ENCODE assay signal across 20 cellular contexts in genomic region chr14:56328021-56328420, GRCh38.
A peak's percentile ranks its signal among the peaks of the same experiment; 100 is the strongest.
DNase-seq lines count a peak whose midpoint lies in the region; ATAC-seq, FAIRE-seq and TF ChIP-seq lines count a peak whose summit lies in the region.
"Had no signal": no experiment of that assay in that cellular context is flagged by ENCODE, and none has a peak within 500 bp of the region (broad histone marks: within the 10 kb centered on the region; RNA-seq: fewer than 3 reads in every experiment).

No MANE protein-coding gene starts in this region.

- no peak for TF ChIP-seq RAD21 in SK-N-SH (IDR thresholded peaks at IDR 0.05; ENCODE audit: low read length)

- no peaks in the 10 kb centered on the region for H3K9me2 ChIP-seq in SK-N-SH
- no peaks in the 10 kb centered on the region for H3K9me2 ChIP-seq in Loucy (replicated peaks; ENCODE audit: low read depth, low read length)

- H3K79me2 ChIP-seq in SK-N-SH (ENCODE audit: insufficient read depth) (no peaks in the 10 kb centered on the region), Loucy (ENCODE audit: insufficient read depth, low read length) (no peaks in the 10 kb centered on the region)

- intact Hi-C loops in right cardiac atrium (cut with DNase I), result no loop called here

- peaks cover 2 to 9% of the 10 kb centered on the region in 2 experiments; a peak in 2 of 4 replicates for H3K4me1 ChIP-seq in SK-N-SH (ENCODE audit: control insufficient read depth in 1 of 2, insufficient read depth in 2 of 2, low read depth in 1 of 2, low read length in 1 of 2)
- H3K4me1 ChIP-seq in Loucy (ENCODE audit: insufficient read depth, low read length, poor library complexity, severe bottlenecking), result peaks cover 46% of the 10 kb centered on the region
- H3K4me1 ChIP-seq in right cardiac atrium (ENCODE audit: control insufficient read depth, insufficient read depth, low read length), result no peaks in the 10 kb centered on the region
- H3K4me1 ChIP-seq: BLaER1 had no signal

- no peak for FAIRE-seq in bronchial epithelial cell (lab: Jason Lieb, UNC)
- FAIRE-seq: A549 had no signal

- no peak for ATAC-seq in SK-N-SH treated with all-trans-retinoic acid at 6 μM for 48 hours
- ATAC-seq in stimulated activated effector memory CD8-positive, alpha-beta T cell treated with anti-CD3 and anti-CD28 coated beads, Interleukin-12 subunit alpha, Interleukin-12 subunit beta, amount 100 ng/mL, for 72 hours, result peak; percentile 63
- no peak for ATAC-seq in right cardiac atrium
- no peak for ATAC-seq in HG03045 (IDR thresholded peaks at IDR 0.05; ENCODE audit: unreplicated experiment)
- ATAC-seq: A549 had no signal

- H3K9ac ChIP-seq in SK-N-SH (no peak overlapping the region), Loucy (ENCODE audit: low read depth, low read length, poor library complexity, severe bottlenecking) (no peak overlapping the region)
- H3K9ac ChIP-seq: BLaER1 had no signal

- H3K4me3 ChIP-seq in SK-N-SH (ENCODE audit: low read depth in 2 of 2, low read length in 1 of 2) (no peak overlapping the region), Loucy (ENCODE audit: low read length, poor library complexity, severe bottlenecking) (no peak overlapping the region), bronchial epithelial cell (ENCODE audit: low read depth, low read length) (no peak overlapping the region), right cardiac atrium (ENCODE audit: low read length) (no peak overlapping the region)
- H3K4me3 ChIP-seq: A549, BLaER1 had no signal

- POLR2A ChIA-PET in SK-N-SH (lab: Yijun Ruan, JAX), result no interaction called here

- H3K36me3 ChIP-seq in SK-N-SH (replicated peaks in 1 of 2; ENCODE audit: control insufficient read depth in 1 of 2, insufficient read depth in 2 of 2, low read length in 1 of 2), result no peaks in the 10 kb centered on the region
- H3K36me3 ChIP-seq in Loucy (ENCODE audit: insufficient read depth, low read length), result no peaks in the 10 kb centered on the region
- H3K36me3 ChIP-seq in bronchial epithelial cell (ENCODE audit: control insufficient read depth, insufficient read depth, low read length), result no peaks in the 10 kb centered on the region
- H3K36me3 ChIP-seq: BLaER1 had no signal

- no peaks in the 10 kb centered on the region for H3K9me3 Mint-ChIP-seq in stimulated activated effector memory CD8-positive, alpha-beta T cell treated with anti-CD3 and anti-CD28 coated beads, Interleukin-12 subunit alpha, Interleukin-12 subunit beta, amount 100 ng/mL, for 72 hours
- H3K9me3 Mint-ChIP-seq: H9 had no signal

- 14% methylated on average over 3 of the region's 3 CpGs for WGBS in SK-N-SH (ENCODE audit: low lambda C conversion rate)
- WGBS in right cardiac atrium, result 90% methylated on average over 3 of the region's 3 CpGs

- CTCF ChIA-PET in SK-N-SH (lab: Yijun Ruan, JAX), result no interaction called here

- TF ChIP-seq CTCF in SK-N-SH (IDR thresholded peaks at IDR 0.05) (no peak), Loucy (conservative IDR thresholded peaks at IDR 0.05; ENCODE audit: low read length) (no peak), bronchial epithelial cell (IDR thresholded peaks at IDR 0.05; ENCODE audit: insufficient read depth, low read length, severe bottlenecking) (no peak)

- H2AFZ ChIP-seq in SK-N-SH (ENCODE audit: low read depth), result peak overlapping the region; percentile 43; the same call in 1 of the 2 replicates
- no peak overlapping the region for H2AFZ ChIP-seq in Loucy (ENCODE audit: low read length)

- peaks cover 7% of the 10 kb centered on the region for H3F3A ChIP-seq in SK-N-SH (replicated peaks; ENCODE audit: insufficient read depth)
- H3F3A ChIP-seq in Loucy (ENCODE audit: low read depth), result no peaks in the 10 kb centered on the region

- peaks cover 7% of the 10 kb centered on the region for H3K4me1 Mint-ChIP-seq in stimulated activated effector memory CD8-positive, alpha-beta T cell treated with anti-CD3 and anti-CD28 coated beads, Interleukin-12 subunit alpha, Interleukin-12 subunit beta, amount 100 ng/mL, for 72 hours
- H3K4me1 Mint-ChIP-seq: IgD-negative memory B cell had no signal

- H3K27me3 ChIP-seq in SK-N-SH (ENCODE audit: insufficient read depth) (no peaks in the 10 kb centered on the region; the same call in 1 of the 2 replicates), Loucy (ENCODE audit: insufficient read depth, low read length, poor library complexity, severe bottlenecking) (no peaks in the 10 kb centered on the region), bronchial epithelial cell (ENCODE audit: control insufficient read depth, insufficient read depth, low read length) (no peaks in the 10 kb centered on the region), right cardiac atrium (ENCODE audit: control insufficient read depth, insufficient read depth) (no peaks in the 10 kb centered on the region)
- H3K27me3 ChIP-seq: BLaER1 had no signal

- no peak for DNase-seq in SK-N-SH
- DNase-seq in bronchial epithelial cell (ENCODE audit: low read depth), result peak; percentile 85
- no peak for DNase-seq in stimulated activated effector memory CD8-positive, alpha-beta T cell treated with anti-CD3 and anti-CD28 coated beads, Interleukin-12 subunit alpha, Interleukin-12 subunit beta, amount 100 ng/mL, for 72 hours (ENCODE audit: low spot score in 2 of 2)
- DNase-seq in right cardiac atrium, result no peak
- DNase-seq in H4 (ENCODE audit: low spot score), result no peak
- DNase-seq: CD4-positive, alpha-beta memory T cell; DMS153; DMS79; GF-D8; GOT3; H9 had no signal

- no peaks in the 10 kb centered on the region for H3K36me3 Mint-ChIP-seq in stimulated activated effector memory CD8-positive, alpha-beta T cell treated with anti-CD3 and anti-CD28 coated beads, Interleukin-12 subunit alpha, Interleukin-12 subunit beta, amount 100 ng/mL, for 72 hours
- H3K36me3 Mint-ChIP-seq: CD4-positive, alpha-beta memory T cell; IgD-negative memory B cell had no signal

- H3K9me3 ChIP-seq in SK-N-SH, result no peaks in the 10 kb centered on the region
- no peaks in the 10 kb centered on the region for H3K9me3 ChIP-seq in Loucy (ENCODE audit: insufficient read depth, low read depth, low read length)
- no peaks in the 10 kb centered on the region for H3K9me3 ChIP-seq in right cardiac atrium (ENCODE audit: control insufficient read depth, low read length)
- H3K9me3 ChIP-seq: A549, BLaER1 had no signal

- H3K27ac ChIP-seq in SK-N-SH (ENCODE audit: low read depth in 2 of 2, low read length in 1 of 2) (no peak overlapping the region), right cardiac atrium (ENCODE audit: low read length) (no peak overlapping the region)
- H3K27ac ChIP-seq: 22Rv1, A549, BLaER1, HL-60 had no signal

- no peak overlapping the region for H3K4me3 Mint-ChIP-seq in stimulated activated effector memory CD8-positive, alpha-beta T cell treated with anti-CD3 and anti-CD28 coated beads, Interleukin-12 subunit alpha, Interleukin-12 subunit beta, amount 100 ng/mL, for 72 hours
- H3K4me3 Mint-ChIP-seq: CD14-positive monocyte; CD4-positive, alpha-beta memory T cell; H9; IgD-negative memory B cell had no signal

- H3K4me2 ChIP-seq in SK-N-SH, result no peak overlapping the region
- H3K4me2 ChIP-seq in Loucy (ENCODE audit: low read depth, low read length, poor library complexity, severe bottlenecking), result peak overlapping the region; percentile 2
- H3K4me2 ChIP-seq: A549, BLaER1 had no signal

- H4K20me1 ChIP-seq in SK-N-SH (ENCODE audit: insufficient read depth) (no peaks in the 10 kb centered on the region), Loucy (ENCODE audit: insufficient read depth, low read length, poor library complexity, severe bottlenecking) (no peaks in the 10 kb centered on the region)
- H4K20me1 ChIP-seq: BLaER1 had no signal

- no peak for TF ChIP-seq EP300 in SK-N-SH (IDR thresholded peaks at IDR 0.05; ENCODE audit: borderline replicate concordance in 1 of 2, low read depth in 1 of 2, low read length in 1 of 2)

- H3K27ac Mint-ChIP-seq in stimulated activated effector memory CD8-positive, alpha-beta T cell treated with anti-CD3 and anti-CD28 coated beads, Interleukin-12 subunit alpha, Interleukin-12 subunit beta, amount 100 ng/mL, for 72 hours, result no peak overlapping the region
- H3K27ac Mint-ChIP-seq: H9, IgD-negative memory B cell had no signal

TF ChIP-seq in SK-N-SH, 30 proteins besides CTCF, POLR2A, EP300 and RAD21:
- no peak for TF ChIP-seq ELF1 (IDR thresholded peaks at IDR 0.05)
- no peak for TF ChIP-seq PBX3 (IDR thresholded peaks at IDR 0.05)
- no peak for TF ChIP-seq SIN3A (IDR thresholded peaks at IDR 0.05; ENCODE audit: borderline replicate concordance, low read depth, low read length)
- no peak for TF ChIP-seq YY1 (IDR thresholded peaks at IDR 0.05; ENCODE audit: low read depth)

TF ChIP-seq in SK-N-SH treated with all-trans-retinoic acid at 6 μM for 48 hours, 23 proteins besides CTCF, POLR2A, EP300 and RAD21 (continues in another document):
- no peak for TF ChIP-seq TSHZ2 (CRISPR knock-in tag; IDR thresholded peaks at IDR 0.05)
- no peak for TF ChIP-seq RARB (CRISPR knock-in tag; IDR thresholded peaks at IDR 0.05)
